In the genomic region with DNA sequence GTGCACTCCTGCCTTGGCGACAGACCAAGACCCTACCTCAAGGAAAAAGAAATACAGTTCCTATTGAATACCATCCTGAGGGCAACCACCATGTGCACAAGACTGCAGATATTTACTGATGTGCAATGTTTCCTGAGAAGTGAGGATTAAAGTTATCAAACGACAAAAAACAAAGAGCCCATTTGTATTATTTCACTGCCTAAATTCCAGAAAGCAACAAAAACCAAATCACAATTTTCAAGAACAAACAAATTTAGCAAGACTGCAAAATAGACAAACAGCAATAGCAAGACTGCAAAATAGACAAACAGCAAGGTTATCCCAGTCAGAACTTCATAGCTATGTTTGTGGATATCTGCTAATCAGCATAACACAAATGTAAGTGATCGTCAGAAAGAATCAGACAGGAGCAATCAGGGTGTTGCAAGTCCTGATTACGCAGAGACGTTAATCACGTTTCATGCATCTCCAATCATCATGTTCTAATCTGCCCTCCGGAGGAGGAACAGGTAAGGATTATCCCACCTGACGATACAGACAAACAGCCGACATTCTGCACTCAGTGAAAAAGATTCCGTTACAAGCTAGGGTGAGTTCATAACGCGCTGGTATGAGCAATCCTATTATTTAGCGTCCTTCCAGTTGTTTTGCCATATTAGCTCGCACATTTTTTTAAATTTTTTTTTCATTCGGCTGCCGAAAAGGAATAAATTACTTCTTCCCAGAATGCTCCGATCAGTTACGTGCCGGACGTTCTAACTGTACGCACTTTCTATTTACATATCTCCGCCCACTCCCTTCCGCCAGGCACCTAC, we compare ENCODE assay signal across 1 cellular context.
TF ChIP-seq lines count a peak whose summit lies in the region.

No MANE protein-coding gene starts in this region.

TF ChIP-seq in K562, 482 proteins besides CTCF, POLR2A, EP300 and RAD21 (continued from another document and continues in another):
- TF ChIP-seq, protein P1, sequence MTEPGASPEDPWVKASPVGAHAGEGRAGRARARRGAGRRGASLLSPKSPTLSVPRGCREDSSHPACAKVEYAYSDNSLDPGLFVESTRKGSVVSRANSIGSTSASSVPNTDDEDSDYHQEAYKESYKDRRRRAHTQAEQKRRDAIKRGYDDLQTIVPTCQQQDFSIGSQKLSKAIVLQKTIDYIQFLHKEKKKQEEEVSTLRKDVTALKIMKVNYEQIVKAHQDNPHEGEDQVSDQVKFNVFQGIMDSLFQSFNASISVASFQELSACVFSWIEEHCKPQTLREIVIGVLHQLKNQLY (CRISPR knock-in tag; conservative IDR thresholded peaks at IDR 0.05), result peak; percentile 79 to 97; a peak in 3 of 4 replicates
- TF ChIP-seq, protein P2, sequence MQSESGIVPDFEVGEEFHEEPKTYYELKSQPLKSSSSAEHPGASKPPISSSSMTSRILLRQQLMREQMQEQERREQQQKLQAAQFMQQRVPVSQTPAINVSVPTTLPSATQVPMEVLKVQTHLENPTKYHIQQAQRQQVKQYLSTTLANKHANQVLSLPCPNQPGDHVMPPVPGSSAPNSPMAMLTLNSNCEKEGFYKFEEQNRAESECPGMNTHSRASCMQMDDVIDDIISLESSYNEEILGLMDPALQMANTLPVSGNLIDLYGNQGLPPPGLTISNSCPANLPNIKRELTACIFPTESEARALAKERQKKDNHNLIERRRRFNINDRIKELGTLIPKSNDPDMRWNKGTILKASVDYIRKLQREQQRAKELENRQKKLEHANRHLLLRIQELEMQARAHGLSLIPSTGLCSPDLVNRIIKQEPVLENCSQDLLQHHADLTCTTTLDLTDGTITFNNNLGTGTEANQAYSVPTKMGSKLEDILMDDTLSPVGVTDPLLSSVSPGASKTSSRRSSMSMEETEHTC (IDR thresholded peaks at IDR 0.05), result no peak
- TF ChIP-seq ILK (tag; IDR thresholded peaks at IDR 0.05; ENCODE audit: borderline replicate concordance, low read depth), result 0 out of 2 replicates have a peak, but pooled peaks have one; percentile 32
- peak; percentile 93 for TF ChIP-seq GATA2 (CRISPR knock-in tag; IDR thresholded peaks at IDR 0.05)
- TF ChIP-seq CHD4 (IDR thresholded peaks at IDR 0.05; ENCODE audit: insufficient read depth, insufficient replicate concordance, low read depth, low read length, poor library complexity, severe bottlenecking), result no peak
- peak; percentile 95 to 98 for TF ChIP-seq ARNT (IDR thresholded peaks at IDR 0.05)
- peak; percentile 79 for TF ChIP-seq ATF7 (IDR thresholded peaks at IDR 0.05)
- TF ChIP-seq SETDB1 (IDR thresholded peaks at IDR 0.05; ENCODE audit: low read length), result no peak
- TF ChIP-seq JUND (IDR thresholded peaks at IDR 0.05; ENCODE audit: borderline replicate concordance, low read depth, low read length), result peak; percentile 65
- TF ChIP-seq JUND (tag; IDR thresholded peaks at IDR 0.05; ENCODE audit: borderline replicate concordance, low read depth, low read length), result peak; percentile 81; the same call in 2 of the 3 replicates
- TF ChIP-seq CBX3 (IDR thresholded peaks at IDR 0.05; ENCODE audit: borderline replicate concordance in 1 of 2, low read length in 2 of 2), result peak in 1 of 2 experiments; percentile 94; a peak in 2 of 3 replicates
- peak; percentile 62 for TF ChIP-seq SMAD4 (CRISPR knock-in tag; conservative IDR thresholded peaks at IDR 0.05)
- no peak for TF ChIP-seq RBM15 (IDR thresholded peaks at IDR 0.05; ENCODE audit: insufficient read depth, low read length)
- peak; percentile 91 for TF ChIP-seq ZNF57 (CRISPR knock-in tag; IDR thresholded peaks at IDR 0.05)
- TF ChIP-seq, protein P3, sequence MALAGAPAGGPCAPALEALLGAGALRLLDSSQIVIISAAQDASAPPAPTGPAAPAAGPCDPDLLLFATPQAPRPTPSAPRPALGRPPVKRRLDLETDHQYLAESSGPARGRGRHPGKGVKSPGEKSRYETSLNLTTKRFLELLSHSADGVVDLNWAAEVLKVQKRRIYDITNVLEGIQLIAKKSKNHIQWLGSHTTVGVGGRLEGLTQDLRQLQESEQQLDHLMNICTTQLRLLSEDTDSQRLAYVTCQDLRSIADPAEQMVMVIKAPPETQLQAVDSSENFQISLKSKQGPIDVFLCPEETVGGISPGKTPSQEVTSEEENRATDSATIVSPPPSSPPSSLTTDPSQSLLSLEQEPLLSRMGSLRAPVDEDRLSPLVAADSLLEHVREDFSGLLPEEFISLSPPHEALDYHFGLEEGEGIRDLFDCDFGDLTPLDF (CRISPR knock-in tag; IDR thresholded peaks at IDR 0.05), result 0 out of 2 replicates have a peak, but pooled peaks have one; percentile 29
- TF ChIP-seq, protein P4, sequence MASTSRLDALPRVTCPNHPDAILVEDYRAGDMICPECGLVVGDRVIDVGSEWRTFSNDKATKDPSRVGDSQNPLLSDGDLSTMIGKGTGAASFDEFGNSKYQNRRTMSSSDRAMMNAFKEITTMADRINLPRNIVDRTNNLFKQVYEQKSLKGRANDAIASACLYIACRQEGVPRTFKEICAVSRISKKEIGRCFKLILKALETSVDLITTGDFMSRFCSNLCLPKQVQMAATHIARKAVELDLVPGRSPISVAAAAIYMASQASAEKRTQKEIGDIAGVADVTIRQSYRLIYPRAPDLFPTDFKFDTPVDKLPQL (IDR thresholded peaks at IDR 0.05; ENCODE audit: extremely low read depth, insufficient read length), result peak; percentile 99
- TF ChIP-seq ZBTB2 (IDR thresholded peaks at IDR 0.05), result peak; percentile 89; the same call in 1 of the 2 replicates
- 0 out of 2 replicates have a peak, but pooled peaks have one; percentile 40 for TF ChIP-seq ZNF274 (IDR thresholded peaks at IDR 0.05; ENCODE audit: borderline replicate concordance, low read depth, low read length)
- 0 out of 2 replicates have a peak, but pooled peaks have one; percentile 24 for TF ChIP-seq NFRKB (IDR thresholded peaks at IDR 0.05; ENCODE audit: low read depth)
- peak; percentile 100 for TF ChIP-seq NUFIP1 (IDR thresholded peaks at IDR 0.05; ENCODE audit: partially characterized antibody)
- peak; percentile 49 for TF ChIP-seq PKNOX1 (IDR thresholded peaks at IDR 0.05)
- TF ChIP-seq MAFF (IDR thresholded peaks at IDR 0.05; ENCODE audit: low read length), result peak; percentile 78
- peak; percentile 90 for TF ChIP-seq ZNF436 (CRISPR knock-in tag; IDR thresholded peaks at IDR 0.05)
- peak; percentile 89 for TF ChIP-seq LEF1 (IDR thresholded peaks at IDR 0.05)
- peak; percentile 79 for TF ChIP-seq HMG20A (CRISPR knock-in tag; conservative IDR thresholded peaks at IDR 0.05)
- TF ChIP-seq NR2F6 (CRISPR knock-in tag; IDR thresholded peaks at IDR 0.05), result peak; percentile 92
- TF ChIP-seq, protein P5, sequence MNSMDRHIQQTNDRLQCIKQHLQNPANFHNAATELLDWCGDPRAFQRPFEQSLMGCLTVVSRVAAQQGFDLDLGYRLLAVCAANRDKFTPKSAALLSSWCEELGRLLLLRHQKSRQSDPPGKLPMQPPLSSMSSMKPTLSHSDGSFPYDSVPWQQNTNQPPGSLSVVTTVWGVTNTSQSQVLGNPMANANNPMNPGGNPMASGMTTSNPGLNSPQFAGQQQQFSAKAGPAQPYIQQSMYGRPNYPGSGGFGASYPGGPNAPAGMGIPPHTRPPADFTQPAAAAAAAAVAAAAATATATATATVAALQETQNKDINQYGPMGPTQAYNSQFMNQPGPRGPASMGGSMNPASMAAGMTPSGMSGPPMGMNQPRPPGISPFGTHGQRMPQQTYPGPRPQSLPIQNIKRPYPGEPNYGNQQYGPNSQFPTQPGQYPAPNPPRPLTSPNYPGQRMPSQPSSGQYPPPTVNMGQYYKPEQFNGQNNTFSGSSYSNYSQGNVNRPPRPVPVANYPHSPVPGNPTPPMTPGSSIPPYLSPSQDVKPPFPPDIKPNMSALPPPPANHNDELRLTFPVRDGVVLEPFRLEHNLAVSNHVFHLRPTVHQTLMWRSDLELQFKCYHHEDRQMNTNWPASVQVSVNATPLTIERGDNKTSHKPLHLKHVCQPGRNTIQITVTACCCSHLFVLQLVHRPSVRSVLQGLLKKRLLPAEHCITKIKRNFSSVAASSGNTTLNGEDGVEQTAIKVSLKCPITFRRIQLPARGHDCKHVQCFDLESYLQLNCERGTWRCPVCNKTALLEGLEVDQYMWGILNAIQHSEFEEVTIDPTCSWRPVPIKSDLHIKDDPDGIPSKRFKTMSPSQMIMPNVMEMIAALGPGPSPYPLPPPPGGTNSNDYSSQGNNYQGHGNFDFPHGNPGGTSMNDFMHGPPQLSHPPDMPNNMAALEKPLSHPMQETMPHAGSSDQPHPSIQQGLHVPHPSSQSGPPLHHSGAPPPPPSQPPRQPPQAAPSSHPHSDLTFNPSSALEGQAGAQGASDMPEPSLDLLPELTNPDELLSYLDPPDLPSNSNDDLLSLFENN (IDR thresholded peaks at IDR 0.05; ENCODE audit: low read depth in 2 of 2, low read length in 2 of 2), result peak in 1 of 2 experiments; percentile 100; a peak in 2 of 4 replicates
- TF ChIP-seq PCBP1 (IDR thresholded peaks at IDR 0.05; ENCODE audit: low read depth, low read length, poor library complexity, severe bottlenecking), result no peak
- peak; percentile 95 for TF ChIP-seq NFXL1 (CRISPR knock-in tag; IDR thresholded peaks at IDR 0.05)
- TF ChIP-seq ZNF23 (CRISPR knock-in tag; IDR thresholded peaks at IDR 0.05), result peak; percentile 73
- TF ChIP-seq ZNF561 (CRISPR knock-in tag; conservative IDR thresholded peaks at IDR 0.05), result 0 out of 2 replicates have a peak, but pooled peaks have one; percentile 38
- no peak for TF ChIP-seq BMI1 (IDR thresholded peaks at IDR 0.05; ENCODE audit: low read length)
- TF ChIP-seq LCOR (CRISPR knock-in tag; IDR thresholded peaks at IDR 0.05), result peak; percentile 95
- no peak for TF ChIP-seq SNRNP70 (optimal IDR thresholded peaks at IDR 0.05; ENCODE audit: low read depth, low read length)
- TF ChIP-seq TEAD4 (IDR thresholded peaks at IDR 0.05; ENCODE audit: low read length), result peak; percentile 96
- no peak for TF ChIP-seq TEAD4 (CRISPR knock-in tag; IDR thresholded peaks at IDR 0.05; ENCODE audit: borderline replicate concordance)
- TF ChIP-seq, protein P6, sequence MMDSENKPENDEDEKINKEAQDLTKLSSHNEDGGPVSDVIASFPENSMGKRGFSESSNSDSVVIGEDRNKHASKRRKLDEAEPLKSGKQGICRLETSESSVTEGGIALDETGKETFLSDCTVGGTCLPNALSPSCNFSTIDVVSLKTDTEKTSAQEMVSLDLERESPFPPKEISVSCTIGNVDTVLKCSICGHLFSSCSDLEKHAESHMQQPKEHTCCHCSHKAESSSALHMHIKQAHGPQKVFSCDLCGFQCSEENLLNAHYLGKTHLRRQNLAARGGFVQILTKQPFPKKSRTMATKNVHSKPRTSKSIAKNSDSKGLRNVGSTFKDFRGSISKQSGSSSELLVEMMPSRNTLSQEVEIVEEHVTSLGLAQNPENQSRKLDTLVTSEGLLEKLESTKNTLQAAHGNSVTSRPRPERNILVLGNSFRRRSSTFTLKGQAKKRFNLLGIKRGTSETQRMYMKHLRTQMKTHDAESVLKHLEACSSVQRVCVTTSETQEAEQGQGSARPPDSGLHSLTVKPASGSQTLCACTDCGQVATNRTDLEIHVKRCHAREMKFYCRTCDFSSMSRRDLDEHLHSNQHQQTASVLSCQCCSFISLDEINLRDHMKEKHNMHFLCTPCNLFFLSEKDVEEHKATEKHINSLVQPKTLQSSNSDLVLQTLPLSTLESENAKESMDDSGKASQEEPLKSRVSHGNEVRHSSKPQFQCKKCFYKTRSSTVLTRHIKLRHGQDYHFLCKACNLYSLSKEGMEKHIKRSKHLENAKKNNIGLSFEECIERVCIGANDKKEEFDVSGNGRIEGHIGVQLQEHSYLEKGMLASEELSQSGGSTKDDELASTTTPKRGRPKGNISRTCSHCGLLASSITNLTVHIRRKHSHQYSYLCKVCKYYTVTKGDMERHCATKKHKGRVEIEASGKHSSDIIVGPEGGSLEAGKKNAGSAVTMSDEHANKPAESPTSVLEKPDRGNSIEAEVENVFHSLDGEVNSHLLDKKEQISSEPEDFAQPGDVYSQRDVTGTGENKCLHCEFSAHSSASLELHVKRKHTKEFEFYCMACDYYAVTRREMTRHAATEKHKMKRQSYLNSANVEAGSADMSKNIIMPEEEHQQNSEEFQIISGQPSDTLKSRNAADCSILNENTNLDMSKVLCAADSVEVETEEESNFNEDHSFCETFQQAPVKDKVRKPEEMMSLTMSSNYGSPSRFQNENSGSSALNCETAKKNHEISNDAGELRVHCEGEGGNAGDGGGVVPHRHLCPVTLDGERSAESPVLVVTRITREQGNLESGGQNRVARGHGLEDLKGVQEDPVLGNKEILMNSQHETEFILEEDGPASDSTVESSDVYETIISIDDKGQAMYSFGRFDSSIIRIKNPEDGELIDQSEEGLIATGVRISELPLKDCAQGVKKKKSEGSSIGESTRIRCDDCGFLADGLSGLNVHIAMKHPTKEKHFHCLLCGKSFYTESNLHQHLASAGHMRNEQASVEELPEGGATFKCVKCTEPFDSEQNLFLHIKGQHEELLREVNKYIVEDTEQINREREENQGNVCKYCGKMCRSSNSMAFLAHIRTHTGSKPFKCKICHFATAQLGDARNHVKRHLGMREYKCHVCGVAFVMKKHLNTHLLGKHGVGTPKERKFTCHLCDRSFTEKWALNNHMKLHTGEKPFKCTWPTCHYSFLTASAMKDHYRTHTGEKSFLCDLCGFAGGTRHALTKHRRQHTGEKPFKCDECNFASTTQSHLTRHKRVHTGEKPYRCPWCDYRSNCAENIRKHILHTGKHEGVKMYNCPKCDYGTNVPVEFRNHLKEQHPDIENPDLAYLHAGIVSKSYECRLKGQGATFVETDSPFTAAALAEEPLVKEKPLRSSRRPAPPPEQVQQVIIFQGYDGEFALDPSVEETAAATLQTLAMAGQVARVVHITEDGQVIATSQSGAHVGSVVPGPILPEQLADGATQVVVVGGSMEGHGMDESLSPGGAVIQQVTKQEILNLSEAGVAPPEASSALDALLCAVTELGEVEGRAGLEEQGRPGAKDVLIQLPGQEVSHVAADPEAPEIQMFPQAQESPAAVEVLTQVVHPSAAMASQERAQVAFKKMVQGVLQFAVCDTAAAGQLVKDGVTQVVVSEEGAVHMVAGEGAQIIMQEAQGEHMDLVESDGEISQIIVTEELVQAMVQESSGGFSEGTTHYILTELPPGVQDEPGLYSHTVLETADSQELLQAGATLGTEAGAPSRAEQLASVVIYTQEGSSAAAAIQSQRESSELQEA (IDR thresholded peaks at IDR 0.05; ENCODE audit: low read depth), result no peak
- TF ChIP-seq GTF2E2 (tag; IDR thresholded peaks at IDR 0.05), result peak; percentile 100
- TF ChIP-seq ZSCAN29 (IDR thresholded peaks at IDR 0.05), result no peak; the same call in none of the 2 replicates
- 0 out of 2 replicates have a peak, but pooled peaks have one; percentile 30 for TF ChIP-seq ZNF175 (CRISPR knock-in tag; IDR thresholded peaks at IDR 0.05; ENCODE audit: low read depth)
